ENCODE assay signal across 8 cellular contexts in genomic region chr4:76984788-76985211, GRCh38. TPM values are rescaled to one million over a fixed set of nuclear protein-coding genes. Genes with fewer than 3 reads are reported as not detected.
DNase-seq lines count a peak whose midpoint lies in the region; ATAC-seq, FAIRE-seq and TF ChIP-seq lines count a peak whose summit lies in the region.
"Had no signal": no experiment of that assay in that cellular context is flagged by ENCODE, and none has a peak within 500 bp of the region (broad histone marks: within the 10 kb centered on the region; RNA-seq: fewer than 3 reads in every experiment).

No MANE protein-coding gene starts in this region.

- no peaks in the 10 kb centered on the region for H3K9me3 ChIP-seq in MM.1S (replicated peaks; ENCODE audit: insufficient read depth, low read length)

- H3K27me3 ChIP-seq in MM.1S (replicated peaks; ENCODE audit: insufficient read depth, low read length), result no peaks in the 10 kb centered on the region

- CTCF ChIA-PET in activated CD8-positive, alpha-beta T cell treated with anti-CD3 and anti-CD28 coated beads, Interleukin-2, amount 10 ng/mL, durations not matched to agents 7 days and 5 days (lab: Charles Lee), result interaction anchor here (0.7 to 1.5 kb wide), 3 partner anchors 29 to 209 kb away, joined by 3 to 4 read pairs (median 4); no protein-coding TSS in a partner anchor

- TF ChIP-seq CTCF in MM.1S (IDR thresholded peaks at IDR 0.05; ENCODE audit: low read length), result no peak

- no peaks in the 10 kb centered on the region for H3K36me3 ChIP-seq in MM.1S (replicated peaks; ENCODE audit: insufficient read depth, low read length)

- H3K27ac ChIP-seq in MM.1S (ENCODE audit: low read length), result peak overlapping the region; percentile 71; the same call in 1 of the 2 replicates

- no peak overlapping the region for H3K9ac ChIP-seq in MM.1S (ENCODE audit: low read length)

- H3K27ac Mint-ChIP-seq in effector memory CD8-positive, alpha-beta T cell, result peak overlapping the region; percentile 38 to 51
- no peak overlapping the region for H3K27ac Mint-ChIP-seq in activated CD8-positive, alpha-beta T cell treated with anti-CD3 and anti-CD28 coated beads, Interleukin-2, amount 10 ng/mL, durations not matched to agents 7 days and 5 days

- peaks cover 64% of the 10 kb centered on the region for H3K79me2 ChIP-seq in MM.1S (ENCODE audit: low read length)

- peaks cover 33% of the 10 kb centered on the region for H3F3A ChIP-seq in MM.1S (ENCODE audit: insufficient read depth, low read length)

- no peaks in the 10 kb centered on the region for H4K20me1 ChIP-seq in MM.1S (ENCODE audit: insufficient read depth, low read length)

- ATAC-seq in effector memory CD8-positive, alpha-beta T cell (replicated peaks), result no peak
- no peak for ATAC-seq in activated CD8-positive, alpha-beta T cell treated with anti-CD3 and anti-CD28 coated beads, Interleukin-2, amount 10 ng/mL, durations not matched to agents 7 days and 5 days
- ATAC-seq in HG02981 (IDR thresholded peaks at IDR 0.05; ENCODE audit: unreplicated experiment), result no peak
- no peak for ATAC-seq in GM21423 (IDR thresholded peaks at IDR 0.05; ENCODE audit: unreplicated experiment)

- H3K4me1 Mint-ChIP-seq in effector memory CD8-positive, alpha-beta T cell (ENCODE audit: low read depth in 2 of 2), result peaks cover 46 to 50% of the 10 kb centered on the region in 2 donors
- H3K4me1 Mint-ChIP-seq in activated CD8-positive, alpha-beta T cell treated with anti-CD3 and anti-CD28 coated beads, Interleukin-2, amount 10 ng/mL, durations not matched to agents 7 days and 5 days (ENCODE audit: low read depth), result peaks cover 81% of the 10 kb centered on the region

- H3K27me3 Mint-ChIP-seq in effector memory CD8-positive, alpha-beta T cell, result no peaks in the 10 kb centered on the region
- H3K27me3 Mint-ChIP-seq in activated CD8-positive, alpha-beta T cell treated with anti-CD3 and anti-CD28 coated beads, Interleukin-2, amount 10 ng/mL, durations not matched to agents 7 days and 5 days (ENCODE audit: low read depth), result peaks cover 3% of the 10 kb centered on the region

- H3K36me3 Mint-ChIP-seq in effector memory CD8-positive, alpha-beta T cell (ENCODE audit: insufficient read depth), result peaks cover 10% of the 10 kb centered on the region
- H3K36me3 Mint-ChIP-seq in activated CD8-positive, alpha-beta T cell treated with anti-CD3 and anti-CD28 coated beads, Interleukin-2, amount 10 ng/mL, durations not matched to agents 7 days and 5 days (ENCODE audit: low read depth), result peaks cover 23% of the 10 kb centered on the region

- H3K9me3 Mint-ChIP-seq in effector memory CD8-positive, alpha-beta T cell, result no peaks in the 10 kb centered on the region
- no peaks in the 10 kb centered on the region for H3K9me3 Mint-ChIP-seq in activated CD8-positive, alpha-beta T cell treated with anti-CD3 and anti-CD28 coated beads, Interleukin-2, amount 10 ng/mL, durations not matched to agents 7 days and 5 days (ENCODE audit: insufficient read depth)

- no peaks in the 10 kb centered on the region for H3K9me2 ChIP-seq in MM.1S (replicated peaks; ENCODE audit: insufficient read depth, low read length)

- 0 out of 2 replicates have a peak overlapping the region, but pooled peaks have one; percentile 23 for H3K4me3 ChIP-seq in MM.1S (ENCODE audit: low read length)

- H3K4me2 ChIP-seq in MM.1S (ENCODE audit: low read depth, low read length), result peak overlapping the region; percentile 83

- POLR2A ChIA-PET in activated CD8-positive, alpha-beta T cell treated with anti-CD3 and anti-CD28 coated beads, Interleukin-2, amount 10 ng/mL, durations not matched to agents 7 days and 5 days (lab: Charles Lee), result no interaction called here

- no peak overlapping the region for H3K4me3 Mint-ChIP-seq in effector memory CD8-positive, alpha-beta T cell
- H3K4me3 Mint-ChIP-seq in activated CD8-positive, alpha-beta T cell treated with anti-CD3 and anti-CD28 coated beads, Interleukin-2, amount 10 ng/mL, durations not matched to agents 7 days and 5 days, result no peak overlapping the region

- DNase-seq in MM.1S (peak; percentile 21), midbrain (lab: John Stamatoyannopoulos, UW) (peak; percentile 18), urothelium cell line (ENCODE audit: low spot score) (peak; percentile 85)
- DNase-seq in effector memory CD8-positive, alpha-beta T cell, result no peak
- no peak for DNase-seq in activated CD8-positive, alpha-beta T cell treated with anti-CD3 and anti-CD28 coated beads, Interleukin-2, amount 10 ng/mL, durations not matched to agents 7 days and 5 days
- DNase-seq: T-helper 9 cell had no signal

- H2AFZ ChIP-seq in MM.1S (ENCODE audit: low read length), result no peak overlapping the region

- H3K4me1 ChIP-seq in MM.1S (ENCODE audit: low read length), result peaks cover 58% of the 10 kb centered on the region

- no peak for FAIRE-seq in urothelium cell line (lab: Jason Lieb, UNC)

RNA-seq across cellular contexts. Expression of gene SEPTIN11, which starts 35.2 kb away (rescaled TPM):
- total RNA-seq in activated CD8-positive, alpha-beta T cell treated with anti-CD3 and anti-CD28 coated beads, Interleukin-2, amount 10 ng/mL, durations not matched to agents 7 days and 5 days, result 10 to 100 TPM; 67.0 to 77.4 TPM

Comparison
In these comparisons a context has a peak if more than half of its experiments do, and no peak if none do; other contexts are left out.
1. DNase-seq: peak in MM.1S (single experiment), midbrain (single experiment) and urothelium cell line (single experiment); none in effector memory CD8-positive, alpha-beta T cell (0 of 3) and activated CD8-positive, alpha-beta T cell treated with anti-CD3 and anti-CD28 coated beads, Interleukin-2, amount 10 ng/mL, durations not matched to agents 7 days and 5 days (single experiment).